8 cellular contexts compared by ENCODE assay signal in genomic region chr16:2428051-2428786, GRCh38. TPM values are rescaled to one million over a fixed set of nuclear protein-coding genes. Genes with fewer than 3 reads are reported as not detected.
DNase-seq lines count a peak whose midpoint lies in the region; ATAC-seq, FAIRE-seq and TF ChIP-seq lines count a peak whose summit lies in the region.

No MANE protein-coding gene starts in this region.

- POLR2A ChIA-PET in A549 (lab: Yijun Ruan, JAX): no interaction called here
- POLR2A ChIA-PET in activated CD8-positive, alpha-beta T cell treated with anti-CD3 and anti-CD28 coated beads for 36 hours (lab: Charles Lee): interaction anchor here (0.6 kb wide), 1 partner anchor 10 kb away, joined by 3 read pairs; no protein-coding TSS in a partner anchor

- no peaks in the 10 kb centered on the region for H3K27me3 ChIP-seq in HUES48 (ENCODE audit: control insufficient read depth, insufficient read depth, low read length)
- H3K27me3 ChIP-seq in heart left ventricle: no peaks in the 10 kb centered on the region

- DNase-seq in A549 (ENCODE audit: low read depth in 1 of 2, low spot score in 1 of 2): peak in 1 of 2 experiments; percentile 44
- peak; percentile 75 for DNase-seq in GM12865 (ENCODE audit: low read depth)
- DNase-seq in activated CD8-positive, alpha-beta T cell treated with anti-CD3 and anti-CD28 coated beads for 36 hours: peak; percentile 40
- peak in 3 of 5 donors; percentile 32 to 48 (median 45) for DNase-seq in heart left ventricle
- peak; percentile 58 for DNase-seq in posterior vena cava (ENCODE audit: low spot score)
- DNase-seq in NCI-H526 treated with DMSO at 0.1 percent for 48 hours (lab: John Stamatoyannopoulos, UW): no peak

- H3K27ac ChIP-seq in A549 (peak overlapping the region; percentile 83 to 91), HUES48 (ENCODE audit: low read depth, low read length) (no peak overlapping the region), heart left ventricle (peak overlapping the region in 9 of 12 donors; percentile 1 to 81 (median 64))

- no peak for TF ChIP-seq POLR2A in A549 (IDR thresholded peaks at IDR 0.05; ENCODE audit: low read length)
- TF ChIP-seq POLR2A in heart left ventricle (IDR thresholded peaks at IDR 0.05): no peak

- H3K9me3 Mint-ChIP-seq in activated CD8-positive, alpha-beta T cell treated with anti-CD3 and anti-CD28 coated beads for 36 hours: no peaks in the 10 kb centered on the region

- no peak for TF ChIP-seq CTCF in A549 (IDR thresholded peaks at IDR 0.05)
- TF ChIP-seq CTCF in GM12865 (IDR thresholded peaks at IDR 0.05; ENCODE audit: insufficient read depth, low read depth, low read length, missing control alignments): peak; percentile 41
- TF ChIP-seq CTCF in activated CD8-positive, alpha-beta T cell treated with anti-CD3 and anti-CD28 coated beads for 36 hours (IDR thresholded peaks at IDR 0.05): peak; percentile 26
- TF ChIP-seq CTCF in heart left ventricle (IDR thresholded peaks at IDR 0.05): peak in 8 of 12 donors; percentile 20 to 41 (median 27)

- H3K4me1 ChIP-seq in A549 (peaks cover 17% of the 10 kb centered on the region; the same call in 2 of the 3 replicates), HUES48 (ENCODE audit: control insufficient read depth, insufficient read depth, low read length) (peaks cover 5% of the 10 kb centered on the region; the same call in 1 of the 2 replicates), heart left ventricle (peaks cover 0 to 22% (median 15%) of the 10 kb centered on the region in 12 donors)

- peaks cover 20% of the 10 kb centered on the region for H3K36me3 Mint-ChIP-seq in activated CD8-positive, alpha-beta T cell treated with anti-CD3 and anti-CD28 coated beads for 36 hours (ENCODE audit: low read depth)

- no peaks in the 10 kb centered on the region for H3K9me3 ChIP-seq in A549
- H3K9me3 ChIP-seq in HUES48 (ENCODE audit: control insufficient read depth, insufficient read depth, low read length): no peaks in the 10 kb centered on the region
- no peaks in the 10 kb centered on the region for H3K9me3 ChIP-seq in heart left ventricle

- 53% methylated on average over 27 of the region's 28 CpGs for WGBS in A549 (ENCODE audit: missing lambda C conversion rate)
- WGBS in heart left ventricle, 4 donors: 32 to 62% (median 33%) methylated on average over 9 to 28 of the region's 28 CpGs

- H3K9ac ChIP-seq in HUES48 (ENCODE audit: low read depth, low read length): peak overlapping the region; percentile 69

- peak overlapping the region; percentile 77 for H3K27ac Mint-ChIP-seq in activated CD8-positive, alpha-beta T cell treated with anti-CD3 and anti-CD28 coated beads for 36 hours

- H3K4me3 ChIP-seq in A549 (peak overlapping the region; percentile 90), GM12865 (ENCODE audit: low read depth, low read length) (peak overlapping the region; percentile 81), HUES48 (ENCODE audit: low read depth, low read length) (peak overlapping the region; percentile 64), heart left ventricle (peak overlapping the region; percentile 56 to 98 (median 85))

- ATAC-seq in A549 (peak; percentile 37 to 53; a peak in 5 of 6 replicates), heart left ventricle (peak in 3 of 4 donors; percentile 1 to 21 (median 18)), HG03139 (IDR thresholded peaks at IDR 0.05; ENCODE audit: unreplicated experiment) (no peak)
- ATAC-seq in activated CD8-positive, alpha-beta T cell treated with anti-CD3 and anti-CD28 coated beads for 36 hours: no peak

- no peak for TF ChIP-seq RAD21 in A549 (conservative IDR thresholded peaks at IDR 0.05 in 1 of 2, IDR thresholded peaks at IDR 0.05 in 1 of 2)

- H3K36me3 ChIP-seq in HUES48 (ENCODE audit: control insufficient read depth, insufficient read depth, low read length) (peaks cover 27% of the 10 kb centered on the region), heart left ventricle (peaks cover 0 to 19% (median 6%) of the 10 kb centered on the region in 9 donors)

- no peak for FAIRE-seq in A549 (lab: Jason Lieb, UNC)

- H3K27me3 Mint-ChIP-seq in activated CD8-positive, alpha-beta T cell treated with anti-CD3 and anti-CD28 coated beads for 36 hours: no peaks in the 10 kb centered on the region

- H3K4me1 Mint-ChIP-seq in activated CD8-positive, alpha-beta T cell treated with anti-CD3 and anti-CD28 coated beads for 36 hours (ENCODE audit: low read depth): peaks cover 15% of the 10 kb centered on the region

- peak overlapping the region; percentile 88 for H3K4me3 Mint-ChIP-seq in activated CD8-positive, alpha-beta T cell treated with anti-CD3 and anti-CD28 coated beads for 36 hours

- peak overlapping the region; percentile 94 for H3K4me2 ChIP-seq in A549

- CTCF ChIA-PET in A549 (lab: Yijun Ruan, JAX): interaction anchor here (0.9 to 5.5 kb wide), 8 partner anchors 10 to 94 kb away, joined by 3 to 35 read pairs (median 4); partner anchors contain the start of gene ABCA3
- CTCF ChIA-PET in activated CD8-positive, alpha-beta T cell treated with anti-CD3 and anti-CD28 coated beads for 36 hours (lab: Charles Lee): interaction anchor here (0.8 to 1.9 kb wide), 5 partner anchors 10 to 192 kb away, joined by 3 to 7 read pairs (median 3); partner anchors contain the start of genes AMDHD2 and DNASE1L2

- intact Hi-C loops in activated CD8-positive, alpha-beta T cell treated with anti-CD3 and anti-CD28 coated beads for 36 hours (cut with micrococcal nuclease): loop anchor here (10.0 kb wide), 1 partner anchor 83 kb away; the partner anchor contains the start of gene ABCA3
- intact Hi-C loops in heart left ventricle (cut with DNase I) (loop anchor here in 8 of 10 donors (2.0 to 10.0 kb wide), 9 partner anchors 47 to 263 kb away; partner anchors contain the start of genes ABCA3 (in 7 of the 8) and TBC1D24 (in 1 of the 8)), posterior vena cava (cut with DNase I) (no loop called here)

- TF ChIP-seq EP300 in A549 (IDR thresholded peaks at IDR 0.05): no peak

TF ChIP-seq in A549, 52 proteins besides CTCF, POLR2A, EP300 and RAD21:
- no peak for TF ChIP-seq RFX5 (IDR thresholded peaks at IDR 0.05)
TF ChIP-seq in A549: peak in this region for 0.

RNA-seq across cellular contexts. Expression of gene CCNF, which starts 1.0 kb away (rescaled TPM):
- polyA plus RNA-seq in A549 (2011; rRNA removed) (6.5 and 8.0 TPM in 2 replicates), A549 (2017; fragmentation: RNase III; extraction: RNeasy Plus Mini Kit Qiagen cat#74134 plus additional on column Dnase treatment) (13.4 to 15.1 TPM (median 14.4 TPM) in 3 replicates), heart left ventricle (1 to 10 TPM in 1 of 2 donors, under 1 TPM in 1; 0.38 to 1.6 TPM)
- 10.6 and 12.4 TPM in 2 replicates for polyA plus RNA-seq in A549 (2012; cell fraction: cytosol; rRNA removed)
- polyA plus RNA-seq in A549 (2012; cell fraction: nucleus; rRNA removed): 31.4 and 40.3 TPM in 2 replicates
- polyA minus RNA-seq in A549 (2011; rRNA and poly(A)+ RNA removed): 23.6 and 29.5 TPM in 2 replicates
- total RNA-seq in activated CD8-positive, alpha-beta T cell treated with anti-CD3 and anti-CD28 coated beads for 36 hours: 10 to 100 TPM; 43.5 TPM
- total RNA-seq in heart left ventricle (1 to 10 TPM in 7 of 9 donors, under 1 TPM in 2; 0.67 to 6.0 (median 1.6) TPM), posterior vena cava (1 to 10 TPM in 1 of 2 donors, under 1 TPM in 1; 0.81 to 1.3 TPM)

RNA-seq across cellular contexts. Expression of gene TEDC2, which starts 31.7 kb away (rescaled TPM):
- 9.5 and 9.6 TPM in 2 replicates for polyA plus RNA-seq in A549 (2011; rRNA removed)
- 34.1 and 41.0 TPM in 2 replicates for polyA plus RNA-seq in A549 (2012; cell fraction: cytosol; rRNA removed)
- 96.6 and 133 TPM in 2 replicates for polyA plus RNA-seq in A549 (2012; cell fraction: nucleus; rRNA removed)
- polyA plus RNA-seq in A549 (2017; fragmentation: RNase III; extraction: RNeasy Plus Mini Kit Qiagen cat#74134 plus additional on column Dnase treatment): 20.7 to 22.6 TPM (median 22.2 TPM) in 3 replicates
- polyA minus RNA-seq in A549 (2011; rRNA and poly(A)+ RNA removed): 12.1 and 12.2 TPM in 2 replicates
- total RNA-seq in activated CD8-positive, alpha-beta T cell treated with anti-CD3 and anti-CD28 coated beads for 36 hours: 10 to 100 TPM; 23.2 to 30.7 TPM
- 1 to 10 TPM in 5 of 9 donors, under 1 TPM in 3, not detected in 1; 0.60 to 4.9 (median 1.2) TPM for total RNA-seq in heart left ventricle
- polyA plus RNA-seq in heart left ventricle: 1 to 10 TPM in 1 of 2 donors, under 1 TPM in 1; 0.46 to 3.1 TPM
- total RNA-seq in posterior vena cava: under 1 TPM in 1 of 2 donors, not detected in 1; 0.86 TPM

RNA-seq across cellular contexts. Expression of gene NTN3, which starts 42.9 kb away (rescaled TPM):
- polyA plus RNA-seq in A549 (2011; rRNA removed): not detected in 2 replicates
- 0.01 TPM in 1 of 2 replicates, not detected in the other for polyA plus RNA-seq in A549 (2012; cell fraction: cytosol; rRNA removed)
- 0.04 and 0.19 TPM in 2 replicates for polyA plus RNA-seq in A549 (2012; cell fraction: nucleus; rRNA removed)
- polyA plus RNA-seq in A549 (2017; fragmentation: RNase III; extraction: RNeasy Plus Mini Kit Qiagen cat#74134 plus additional on column Dnase treatment): 0.04 TPM in 1 of 3 replicates, not detected in the others
- not detected in 2 replicates for polyA minus RNA-seq in A549 (2011; rRNA and poly(A)+ RNA removed)
- not detected for total RNA-seq in activated CD8-positive, alpha-beta T cell treated with anti-CD3 and anti-CD28 coated beads for 36 hours
- total RNA-seq in heart left ventricle: under 1 TPM in 6 of 9 donors, not detected in 3; 0.09 to 0.50 (median 0.20) TPM
- not detected for polyA plus RNA-seq in heart left ventricle
- total RNA-seq in posterior vena cava: under 1 TPM in 1 of 2 donors, not detected in 1; 0.29 TPM

RNA-seq across cellular contexts. Expression of gene TBC1D24, which starts 46.7 kb away (rescaled TPM):
- polyA plus RNA-seq in A549 (2011; rRNA removed) (4.0 and 4.2 TPM in 2 replicates), A549 (2017; fragmentation: RNase III; extraction: RNeasy Plus Mini Kit Qiagen cat#74134 plus additional on column Dnase treatment) (5.9 to 7.3 TPM (median 6.3 TPM) in 3 replicates), heart left ventricle (1 to 10 TPM; 4.0 to 6.7 TPM)
- polyA plus RNA-seq in A549 (2012; cell fraction: cytosol; rRNA removed): 6.2 and 8.4 TPM in 2 replicates
- polyA plus RNA-seq in A549 (2012; cell fraction: nucleus; rRNA removed): 19.7 and 29.5 TPM in 2 replicates
- polyA minus RNA-seq in A549 (2011; rRNA and poly(A)+ RNA removed): 5.1 and 7.7 TPM in 2 replicates
- total RNA-seq in activated CD8-positive, alpha-beta T cell treated with anti-CD3 and anti-CD28 coated beads for 36 hours: 10 to 100 TPM; 16.6 to 16.7 TPM
- total RNA-seq in heart left ventricle (10 to 100 TPM in 8 of 9 donors, 1 to 10 TPM in 1; 8.9 to 19.2 (median 11.9) TPM), posterior vena cava (10 to 100 TPM; 11.4 to 13.3 TPM)

Comparison
In these comparisons a context has a peak if more than half of its experiments do, and no peak if none do; other contexts are left out.
1. ATAC-seq: peak in A549 (2 of 2) and heart left ventricle (3 of 4); none in activated CD8-positive, alpha-beta T cell treated with anti-CD3 and anti-CD28 coated beads for 36 hours (single experiment) and HG03139 (single experiment).
2. RNA of gene CCNF, which starts 1.0 kb away (total RNA-seq): 43.5 TPM in activated CD8-positive, alpha-beta T cell treated with anti-CD3 and anti-CD28 coated beads for 36 hours; 0.67 to 6.0 TPM in heart left ventricle and 0.81 to 1.3 TPM in posterior vena cava; every median in the first group is over 4 times any median in the second.
3. RNA of gene TEDC2, which starts 31.7 kb away (total RNA-seq): 23.2 to 30.7 TPM in activated CD8-positive, alpha-beta T cell treated with anti-CD3 and anti-CD28 coated beads for 36 hours; 0.60 to 4.9 TPM in heart left ventricle and 0.86 TPM in posterior vena cava; every median in the first group is over 4 times any median in the second.
4. intact Hi-C loops: an anchor here in activated CD8-positive, alpha-beta T cell treated with anti-CD3 and anti-CD28 coated beads for 36 hours (10.0 kb wide) and heart left ventricle (2.0 to 10.0 kb wide); none called in posterior vena cava.
5. Peak in every context shown above with its lines, with median percentiles within 50 percentile points of each other: H3K4me3 ChIP-seq.